ENCODE assay signal across 8 cellular contexts in genomic region chr12:28191018-28191595, GRCh38. TPM values are rescaled to one million over a fixed set of nuclear protein-coding genes. Genes with fewer than 3 reads are reported as not detected.
A peak's percentile ranks its signal among the peaks of the same experiment; 100 is the strongest.
DNase-seq lines count a peak whose midpoint lies in the region; ATAC-seq and TF ChIP-seq lines count a peak whose summit lies in the region.

No MANE protein-coding gene starts in this region.

- H3K27ac Mint-ChIP-seq in Calu3 (ENCODE audit: unreplicated experiment), result peak overlapping the region; percentile 100

- peak; percentile 5 for DNase-seq in Calu3
- peak; percentile 81 for DNase-seq in NB4 (ENCODE audit: low read depth)
- peak; percentile 14 for DNase-seq in activated T-helper 9 cell treated with anti-CD3 and anti-CD28 coated beads, Interleukin-2, amount 50 U/mL, for 16 hours (ENCODE audit: low read depth)
- peak; percentile 53 for DNase-seq in glomerular visceral epithelial cell (ENCODE audit: extremely low spot score)
- peak; percentile 78 for DNase-seq in pons (ENCODE audit: low spot score)
- DNase-seq in NCI-H2227 (lab: John Stamatoyannopoulos, UW; ENCODE audit: unreplicated experiment), result no peak
- DNase-seq in GM20000 (ENCODE audit: low spot score), result no peak

- peaks cover 21% of the 10 kb centered on the region for H3K36me3 Mint-ChIP-seq in Calu3 (ENCODE audit: insufficient read depth, unreplicated experiment)

- peaks cover 14% of the 10 kb centered on the region for H3K4me1 Mint-ChIP-seq in Calu3 (ENCODE audit: low read depth, unreplicated experiment)

- peak overlapping the region; percentile 99 for H3K4me3 Mint-ChIP-seq in Calu3 (ENCODE audit: low read depth, unreplicated experiment)

- BruUV-seq in Calu3 (replicated peaks; lab: Mats Ljungman, UMichigan), result TSS peak; percentile 65

- peak; percentile 22 for ATAC-seq in GM21723 (IDR thresholded peaks at IDR 0.05; ENCODE audit: unreplicated experiment)

- intact Hi-C loops in Calu3 (cut with micrococcal nuclease; ENCODE audit: unreplicated experiment), result loop anchor here (5.0 kb wide), 1 partner anchor 681 kb away; no protein-coding TSS in a partner anchor

- no peak for TF ChIP-seq CTCF in Calu3 (IDR thresholded peaks at IDR 0.05; ENCODE audit: unreplicated experiment)
- no peak for TF ChIP-seq CTCF in NB4 (IDR thresholded peaks at IDR 0.05; ENCODE audit: low read depth, low read length)
- TF ChIP-seq CTCF in GM20000 (IDR thresholded peaks at IDR 0.05; ENCODE audit: extremely low read depth, missing control alignments), result no peak

- H3K9me3 Mint-ChIP-seq in Calu3 (ENCODE audit: low read depth, unreplicated experiment), result peaks cover 6% of the 10 kb centered on the region

- H3K4me3 ChIP-seq in NB4 (ENCODE audit: low read depth, low read length), result peak overlapping the region; percentile 89

- CTCF ChIA-PET in Calu3 (lab: Charles Lee), result interaction anchor here (0.6 kb wide), 1 partner anchor 787 kb away, joined by 8 read pairs; no protein-coding TSS in a partner anchor

- no peaks in the 10 kb centered on the region for H3K27me3 Mint-ChIP-seq in Calu3 (ENCODE audit: unreplicated experiment)

- no peak for TF ChIP-seq POLR2A in NB4 (IDR thresholded peaks at IDR 0.05; ENCODE audit: extremely low read depth, insufficient read length)

RNA-seq across cellular contexts. Expression of gene CCDC91, which starts 0.9 kb away (rescaled TPM):
- total RNA-seq in Calu3 (2022), result 25.6 and 30.9 TPM in 2 replicates

Comparison
In these comparisons a context has a peak if more than half of its experiments do, and no peak if none do; other contexts are left out.
1. DNase-seq: peak in Calu3 (single experiment), NB4 (single experiment), activated T-helper 9 cell treated with anti-CD3 and anti-CD28 coated beads, Interleukin-2, amount 50 U/mL, for 16 hours (single experiment), glomerular visceral epithelial cell (single experiment) and pons (single experiment); none in NCI-H2227 (single experiment) and GM20000 (single experiment).